ENCODE assay signal across 8 cellular contexts in genomic region chr4:178598672-178599071, GRCh38.
"Had no signal": no experiment of that assay in that cellular context is flagged by ENCODE, and none has a peak within 500 bp of the region (broad histone marks: within the 10 kb centered on the region; RNA-seq: fewer than 3 reads in every experiment).

No MANE protein-coding gene starts in this region.

- DNase-seq: GM23248, GOT3, H7, IMR-90 had no signal

- ATAC-seq: HCT116, K562 had no signal

- H2AFZ ChIP-seq: GM23248 had no signal

- H3K27ac ChIP-seq: GM23248 had no signal

- H3K9me3 ChIP-seq: HAP-1 had no signal

- H3K4me1 ChIP-seq: HAP-1 had no signal

- H3K9ac ChIP-seq: GM23248 had no signal

- H3K4me3 ChIP-seq: GM23248, HAP-1, K562 had no signal

- FAIRE-seq: HTR-8/SVneo, K562 had no signal

- H3K36me3 ChIP-seq: HAP-1 had no signal
